Comparison of ENCODE assay signal across 32 cellular contexts in the genomic region with DNA sequence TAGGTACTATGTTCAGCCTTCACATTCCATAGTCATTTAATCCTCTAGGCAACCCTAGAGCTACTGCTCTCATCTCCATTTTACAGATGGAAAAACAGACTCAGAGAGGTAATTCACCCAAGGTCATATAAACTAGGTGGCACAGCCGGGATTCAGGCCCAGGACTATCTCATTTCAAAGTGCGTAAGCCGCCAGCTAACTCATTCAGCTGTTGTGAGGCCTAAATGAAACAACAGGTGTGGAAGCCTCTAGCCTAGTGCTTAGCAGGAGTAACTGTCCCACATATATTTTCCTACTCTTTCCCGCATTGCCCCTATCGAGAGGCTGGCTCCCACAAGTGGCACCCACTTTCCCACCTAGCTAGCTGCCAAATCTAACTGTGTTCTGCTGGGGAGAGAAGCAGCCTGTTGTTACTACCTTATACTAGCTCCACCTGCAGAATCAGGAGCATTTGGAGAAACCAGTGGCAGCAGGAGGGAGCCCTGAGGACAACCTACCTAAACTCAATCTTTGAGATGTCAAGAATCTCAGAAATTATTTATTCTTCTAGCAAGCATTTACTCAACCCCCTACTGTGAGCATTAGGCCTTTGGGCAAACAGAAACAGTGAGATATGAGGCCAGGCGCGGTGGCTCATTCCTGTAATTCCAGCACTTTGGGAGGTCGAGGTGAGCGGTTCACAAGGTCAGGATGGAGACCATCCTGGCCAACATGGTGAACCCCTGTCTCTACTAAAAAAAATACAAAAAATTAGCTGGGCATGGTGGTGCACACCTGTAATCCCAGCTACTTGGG. TPM values are rescaled to one million over a fixed set of nuclear protein-coding genes. Genes with fewer than 3 reads are reported as not detected.
DNase-seq lines count a peak whose midpoint lies in the region; ATAC-seq and TF ChIP-seq lines count a peak whose summit lies in the region.
"Had no signal": no experiment of that assay in that cellular context is flagged by ENCODE, and none has a peak within 500 bp of the region (broad histone marks: within the 10 kb centered on the region; RNA-seq: fewer than 3 reads in every experiment).

No MANE protein-coding gene starts in this region.

- in situ Hi-C loops in gastrocnemius medialis (cut with MboI; ENCODE audit: low sequenced_read_pairs in 4 of 4): loop anchor here in 2 of 4 donors (25.0 kb wide), 2 partner anchors 248 to 523 kb away; no protein-coding TSS in a partner anchor

- H3K27me3 ChIP-seq in endodermal cell (ENCODE audit: control insufficient read depth, insufficient read depth, low read length, poor library complexity, severe bottlenecking) (peaks cover 21% of the 10 kb centered on the region), gastrocnemius medialis (no peaks in the 10 kb centered on the region)
- H3K27me3 ChIP-seq: esophagus squamous epithelium, neutrophil, Peyer's patch, thyroid gland had no signal

- H3K4me1 ChIP-seq in endodermal cell (ENCODE audit: control insufficient read depth, insufficient read depth, low read length) (peaks cover 10% of the 10 kb centered on the region), gastrocnemius medialis (peaks cover 3 to 11% of the 10 kb centered on the region in 2 donors)
- H3K4me1 ChIP-seq: thyroid gland had no signal

- H3K4me3 Mint-ChIP-seq in endodermal cell: no peak overlapping the region
- H3K4me3 Mint-ChIP-seq: activated naive CD8-positive, alpha-beta T cell treated with anti-CD3 and anti-CD28 coated beads, Interleukin-2, amount 10 ng/mL, durations not matched to agents 7 days and 5 days; dendritic cell treated with granulocyte-macrophage colony-stimulating factor and Interleukin-4, amounts not matched to agents 40 ng/mL and 50 ng/mL, for 4 days; memory B cell; stimulated activated naive CD8-positive, alpha-beta T cell treated with anti-CD3 and anti-CD28 coated beads, Interleukin-15, Interleukin-2, amounts not matched to agents 100 ng/mL and 50 ng/mL, for 24 hours had no signal

- H3K36me3 ChIP-seq in endodermal cell (ENCODE audit: control insufficient read depth, insufficient read depth, low read length) (no peaks in the 10 kb centered on the region), gastrocnemius medialis (no peaks in the 10 kb centered on the region)
- H3K36me3 ChIP-seq: esophagus squamous epithelium, neutrophil, Peyer's patch, thyroid gland had no signal

- DNase-seq in DMS 273 (lab: John Stamatoyannopoulos, UW; ENCODE audit: unreplicated experiment) (peak; percentile 6), DMS 273 treated with DMSO at 0.1 percent for 48 hours (lab: John Stamatoyannopoulos, UW) (no peak), endodermal cell (no peak), gastrocnemius medialis (peak in 1 of 2 donors; percentile 46)
- DNase-seq: activated CD4-positive, alpha-beta T cell treated with anti-CD3 and anti-CD28 coated beads for 4 hours; activated CD8-positive, alpha-beta memory T cell treated with anti-CD3 and anti-CD28 coated beads for 24 hours; activated gamma-delta T cell; activated naive CD8-positive, alpha-beta T cell treated with anti-CD3 and anti-CD28 coated beads, Interleukin-2, amount 10 ng/mL, durations not matched to agents 7 days and 5 days; central memory CD4-positive, alpha-beta T cell; esophagus squamous epithelium; foreskin melanocyte; GM23248; hippocampal formation; left cardiac atrium; NCI-H1048; NCI-H1930; NCI-H526; SIG-M5; SW 1271; T-helper 9 cell; thyroid gland had no signal

- H3K9me3 ChIP-seq in endodermal cell (ENCODE audit: control insufficient read depth, low read length) (no peaks in the 10 kb centered on the region), gastrocnemius medialis (no peaks in the 10 kb centered on the region)
- H3K9me3 ChIP-seq: esophagus squamous epithelium, neutrophil, Peyer's patch, thyroid gland had no signal

- peak; percentile 84 to 91 for ATAC-seq in gastrocnemius medialis
- ATAC-seq in GM18861 (IDR thresholded peaks at IDR 0.05; ENCODE audit: unreplicated experiment): no peak
- no peak for ATAC-seq in HG03469 (IDR thresholded peaks at IDR 0.05; ENCODE audit: unreplicated experiment)

- no peak for TF ChIP-seq POLR2A in gastrocnemius medialis (IDR thresholded peaks at IDR 0.05)

- no peaks in the 10 kb centered on the region for H3K36me3 Mint-ChIP-seq in endodermal cell (ENCODE audit: low read depth)
- H3K36me3 Mint-ChIP-seq: activated naive CD8-positive, alpha-beta T cell treated with anti-CD3 and anti-CD28 coated beads, Interleukin-2, amount 10 ng/mL, durations not matched to agents 7 days and 5 days; memory B cell had no signal

- no peak overlapping the region for H3K9ac ChIP-seq in endodermal cell (ENCODE audit: extremely low read depth, low read length, poor library complexity, severe bottlenecking)
- H3K9ac ChIP-seq: GM23248 had no signal

- H3K4me1 Mint-ChIP-seq in endodermal cell: peaks cover 36% of the 10 kb centered on the region
- H3K4me1 Mint-ChIP-seq: memory B cell had no signal

- H3K9me3 Mint-ChIP-seq in endodermal cell: no peaks in the 10 kb centered on the region
- H3K9me3 Mint-ChIP-seq: activated naive CD8-positive, alpha-beta T cell treated with anti-CD3 and anti-CD28 coated beads, Interleukin-2, amount 10 ng/mL, durations not matched to agents 7 days and 5 days; dendritic cell treated with granulocyte-macrophage colony-stimulating factor and Interleukin-4, amounts not matched to agents 40 ng/mL and 50 ng/mL, for 4 days; memory B cell; stimulated activated naive CD8-positive, alpha-beta T cell treated with anti-CD3 and anti-CD28 coated beads, Interleukin-15, Interleukin-2, amounts not matched to agents 100 ng/mL and 50 ng/mL, for 24 hours had no signal

- no peak overlapping the region for H3K4me3 ChIP-seq in endodermal cell (ENCODE audit: low read length)
- H3K4me3 ChIP-seq in gastrocnemius medialis: no peak overlapping the region
- H3K4me3 ChIP-seq: esophagus squamous epithelium, GM23248, Peyer's patch, thyroid gland had no signal

- H3K27me3 Mint-ChIP-seq in endodermal cell (ENCODE audit: insufficient read depth): peaks cover 32% of the 10 kb centered on the region
- H3K27me3 Mint-ChIP-seq: activated naive CD8-positive, alpha-beta T cell treated with anti-CD3 and anti-CD28 coated beads, Interleukin-2, amount 10 ng/mL, durations not matched to agents 7 days and 5 days had no signal

- H3K27ac Mint-ChIP-seq in endodermal cell: peak overlapping the region; percentile 64
- H3K27ac Mint-ChIP-seq: activated naive CD8-positive, alpha-beta T cell treated with anti-CD3 and anti-CD28 coated beads, Interleukin-2, amount 10 ng/mL, durations not matched to agents 7 days and 5 days; dendritic cell treated with granulocyte-macrophage colony-stimulating factor and Interleukin-4, amounts not matched to agents 40 ng/mL and 50 ng/mL, for 4 days; memory B cell; stimulated activated naive CD8-positive, alpha-beta T cell treated with anti-CD3 and anti-CD28 coated beads, Interleukin-15, Interleukin-2, amounts not matched to agents 100 ng/mL and 50 ng/mL, for 24 hours had no signal

- TF ChIP-seq CTCF in endodermal cell (conservative IDR thresholded peaks at IDR 0.05): no peak
- no peak for TF ChIP-seq CTCF in gastrocnemius medialis (IDR thresholded peaks at IDR 0.05 in 4 of 5, conservative IDR thresholded peaks at IDR 0.05 in 1 of 5)

- WGBS in endodermal cell (ENCODE audit: insufficient coverage in 1 of 2, insufficient read length in 1 of 2), 2 experiments: 77 to 84% methylated on average over 6 to 9 of the region's 9 CpGs

- intact Hi-C loops in gastrocnemius medialis (cut with DNase I; ENCODE audit: low total_unique reads): loop anchor here (10.0 kb wide), 1 partner anchor 245 kb away; no protein-coding TSS in a partner anchor

- H3K27ac ChIP-seq in endodermal cell (ENCODE audit: low read depth, low read length): no peak overlapping the region
- H3K27ac ChIP-seq in gastrocnemius medialis: peak overlapping the region; percentile 14 to 64 (median 34)
- H3K27ac ChIP-seq: 22Rv1, esophagus squamous epithelium, GM23248, neutrophil, Peyer's patch, thyroid gland, VCaP had no signal

RNA-seq across cellular contexts. Expression of a gene that starts 20.9 kb away (rescaled TPM):
- not detected for total RNA-seq in endodermal cell
- not detected for polyA plus RNA-seq in endodermal cell (2013, experiment 1 of 2)
- not detected for polyA plus RNA-seq in endodermal cell (2013, experiment 2 of 2)
- not detected for total RNA-seq in gastrocnemius medialis
- total RNA-seq: activated naive CD8-positive, alpha-beta T cell treated with anti-CD3 and anti-CD28 coated beads, Interleukin-2, amount 10 ng/mL, durations not matched to agents 7 days and 5 days; astrocyte; esophagus squamous epithelium; GM23248; left cardiac atrium; Peyer's patch; pulmonary artery endothelial cell; thyroid gland had no signal
- polyA plus RNA-seq: GM23248 had no signal

RNA-seq across cellular contexts. Expression of a gene that starts 21.9 kb away (rescaled TPM):
- total RNA-seq in endodermal cell (not detected), gastrocnemius medialis (not detected)
- polyA plus RNA-seq in endodermal cell (2013, experiment 1 of 2): 45.8 TPM
- 37.0 TPM for polyA plus RNA-seq in endodermal cell (2013, experiment 2 of 2)
- total RNA-seq: activated naive CD8-positive, alpha-beta T cell treated with anti-CD3 and anti-CD28 coated beads, Interleukin-2, amount 10 ng/mL, durations not matched to agents 7 days and 5 days; astrocyte; esophagus squamous epithelium; GM23248; pulmonary artery endothelial cell; thyroid gland had no signal

RNA-seq across cellular contexts. Expression of a gene that starts 24.4 kb away (rescaled TPM):
- total RNA-seq in endodermal cell: 100 to 1,000 TPM; 145 to 182 TPM
- polyA plus RNA-seq in endodermal cell (2013, experiment 1 of 2): 235 TPM
- 227 TPM for polyA plus RNA-seq in endodermal cell (2013, experiment 2 of 2)
- 100 to 1,000 TPM in 3 of 4 donors, 10 to 100 TPM in 1; 76.6 to 155 (median 137) TPM for total RNA-seq in gastrocnemius medialis

RNA-seq across cellular contexts. Expression of a gene that starts 30.4 kb away (rescaled TPM):
- total RNA-seq in endodermal cell: under 1 TPM in 1 of 2 donors, not detected in 1; 0.42 TPM
- not detected for polyA plus RNA-seq in endodermal cell (2013, experiment 1 of 2)
- polyA plus RNA-seq in endodermal cell (2013, experiment 2 of 2): not detected
- not detected for total RNA-seq in gastrocnemius medialis
- total RNA-seq: astrocyte, esophagus squamous epithelium, left cardiac atrium, Peyer's patch had no signal

RNA-seq across cellular contexts. Expression of a gene that starts 35.3 kb away (rescaled TPM):
- total RNA-seq in endodermal cell: 10 to 100 TPM; 60.4 to 73.8 TPM
- 107 TPM for polyA plus RNA-seq in endodermal cell (2013, experiment 1 of 2)
- polyA plus RNA-seq in endodermal cell (2013, experiment 2 of 2): 101 TPM
- 100 to 1,000 TPM in 3 of 4 donors, 10 to 100 TPM in 1; 98.5 to 165 (median 125) TPM for total RNA-seq in gastrocnemius medialis

Comparison
In these comparisons a context has a peak if more than half of its experiments do, and no peak if none do; other contexts are left out.
1. ATAC-seq: peak in gastrocnemius medialis (2 of 2); none in GM18861 (single experiment) and HG03469 (single experiment).